In the genomic region with DNA sequence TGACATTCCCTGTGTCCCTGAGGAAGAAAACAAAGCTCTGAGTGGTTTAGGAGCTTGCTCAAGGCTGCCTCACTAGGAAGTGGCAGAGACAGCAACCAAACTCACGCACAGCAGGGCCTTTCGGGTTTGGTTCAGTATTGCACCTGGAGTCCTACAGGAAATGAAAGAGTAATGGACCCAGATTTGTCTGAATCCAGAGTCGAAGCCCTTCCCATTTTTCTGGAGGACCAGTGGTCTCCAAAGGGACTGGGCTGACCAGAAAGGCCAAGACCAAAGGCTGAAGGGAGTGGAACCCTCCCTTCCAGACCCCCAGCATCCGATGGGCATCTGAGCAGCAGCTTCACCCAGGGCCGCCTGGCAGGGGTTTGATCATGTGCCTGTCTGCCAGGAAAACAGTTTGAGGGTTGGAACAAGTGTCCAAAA, we compare ENCODE assay signal across 2 cellular contexts.
TF ChIP-seq lines count a peak whose summit lies in the region.

No MANE protein-coding gene starts in this region.

TF ChIP-seq in HepG2, 621 proteins besides CTCF, POLR2A, EP300 and RAD21 (continued from another document):
- TF ChIP-seq ZNF329 (CRISPR knock-in tag; IDR thresholded peaks at IDR 0.05; ENCODE audit: low read depth) (no peak), TCF12 (IDR thresholded peaks at IDR 0.05) (no peak), TCF12 (CRISPR knock-in tag; IDR thresholded peaks at IDR 0.05) (no peak), ZNF878 (CRISPR knock-in tag; IDR thresholded peaks at IDR 0.05) (no peak), KLF15 (CRISPR knock-in tag; IDR thresholded peaks at IDR 0.05; ENCODE audit: borderline replicate concordance) (no peak), SRSF4 (IDR thresholded peaks at IDR 0.05; ENCODE audit: low read depth, low read length, poor library complexity, severe bottlenecking) (no peak), ZMYM3 (CRISPR knock-in tag; IDR thresholded peaks at IDR 0.05) (no peak)
- TF ChIP-seq, protein P1, sequence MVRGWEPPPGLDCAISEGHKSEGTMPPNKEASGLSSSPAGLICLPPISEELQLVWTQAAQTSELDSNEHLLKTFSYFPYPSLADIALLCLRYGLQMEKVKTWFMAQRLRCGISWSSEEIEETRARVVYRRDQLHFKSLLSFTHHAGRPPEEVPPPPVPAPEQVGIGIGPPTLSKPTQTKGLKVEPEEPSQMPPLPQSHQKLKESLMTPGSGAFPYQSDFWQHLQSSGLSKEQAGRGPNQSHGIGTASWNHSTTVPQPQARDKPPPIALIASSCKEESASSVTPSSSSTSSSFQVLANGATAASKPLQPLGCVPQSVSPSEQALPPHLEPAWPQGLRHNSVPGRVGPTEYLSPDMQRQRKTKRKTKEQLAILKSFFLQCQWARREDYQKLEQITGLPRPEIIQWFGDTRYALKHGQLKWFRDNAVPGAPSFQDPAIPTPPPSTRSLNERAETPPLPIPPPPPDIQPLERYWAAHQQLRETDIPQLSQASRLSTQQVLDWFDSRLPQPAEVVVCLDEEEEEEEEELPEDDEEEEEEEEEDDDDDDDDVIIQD (CRISPR knock-in tag; IDR thresholded peaks at IDR 0.05; ENCODE audit: low read depth): no peak
- TF ChIP-seq, protein P2, sequence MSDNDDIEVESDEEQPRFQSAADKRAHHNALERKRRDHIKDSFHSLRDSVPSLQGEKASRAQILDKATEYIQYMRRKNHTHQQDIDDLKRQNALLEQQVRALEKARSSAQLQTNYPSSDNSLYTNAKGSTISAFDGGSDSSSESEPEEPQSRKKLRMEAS (IDR thresholded peaks at IDR 0.05): no peak

TF ChIP-seq in WTC11, 78 proteins besides CTCF, POLR2A, EP300 and RAD21 (continued from another document):
- TF ChIP-seq, protein P3, sequence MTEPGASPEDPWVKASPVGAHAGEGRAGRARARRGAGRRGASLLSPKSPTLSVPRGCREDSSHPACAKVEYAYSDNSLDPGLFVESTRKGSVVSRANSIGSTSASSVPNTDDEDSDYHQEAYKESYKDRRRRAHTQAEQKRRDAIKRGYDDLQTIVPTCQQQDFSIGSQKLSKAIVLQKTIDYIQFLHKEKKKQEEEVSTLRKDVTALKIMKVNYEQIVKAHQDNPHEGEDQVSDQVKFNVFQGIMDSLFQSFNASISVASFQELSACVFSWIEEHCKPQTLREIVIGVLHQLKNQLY (CRISPR knock-in tag; IDR thresholded peaks at IDR 0.05): no peak
- TF ChIP-seq, protein P4, sequence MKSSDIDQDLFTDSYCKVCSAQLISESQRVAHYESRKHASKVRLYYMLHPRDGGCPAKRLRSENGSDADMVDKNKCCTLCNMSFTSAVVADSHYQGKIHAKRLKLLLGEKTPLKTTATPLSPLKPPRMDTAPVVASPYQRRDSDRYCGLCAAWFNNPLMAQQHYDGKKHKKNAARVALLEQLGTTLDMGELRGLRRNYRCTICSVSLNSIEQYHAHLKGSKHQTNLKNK (CRISPR knock-in tag; IDR thresholded peaks at IDR 0.05): no peak
- TF ChIP-seq TCF7 (CRISPR knock-in tag; IDR thresholded peaks at IDR 0.05; ENCODE audit: low read depth) (no peak), TP53 (CRISPR knock-in tag; IDR thresholded peaks at IDR 0.05) (no peak), ZNF232 (CRISPR knock-in tag; IDR thresholded peaks at IDR 0.05) (no peak)
